In the genomic region with DNA sequence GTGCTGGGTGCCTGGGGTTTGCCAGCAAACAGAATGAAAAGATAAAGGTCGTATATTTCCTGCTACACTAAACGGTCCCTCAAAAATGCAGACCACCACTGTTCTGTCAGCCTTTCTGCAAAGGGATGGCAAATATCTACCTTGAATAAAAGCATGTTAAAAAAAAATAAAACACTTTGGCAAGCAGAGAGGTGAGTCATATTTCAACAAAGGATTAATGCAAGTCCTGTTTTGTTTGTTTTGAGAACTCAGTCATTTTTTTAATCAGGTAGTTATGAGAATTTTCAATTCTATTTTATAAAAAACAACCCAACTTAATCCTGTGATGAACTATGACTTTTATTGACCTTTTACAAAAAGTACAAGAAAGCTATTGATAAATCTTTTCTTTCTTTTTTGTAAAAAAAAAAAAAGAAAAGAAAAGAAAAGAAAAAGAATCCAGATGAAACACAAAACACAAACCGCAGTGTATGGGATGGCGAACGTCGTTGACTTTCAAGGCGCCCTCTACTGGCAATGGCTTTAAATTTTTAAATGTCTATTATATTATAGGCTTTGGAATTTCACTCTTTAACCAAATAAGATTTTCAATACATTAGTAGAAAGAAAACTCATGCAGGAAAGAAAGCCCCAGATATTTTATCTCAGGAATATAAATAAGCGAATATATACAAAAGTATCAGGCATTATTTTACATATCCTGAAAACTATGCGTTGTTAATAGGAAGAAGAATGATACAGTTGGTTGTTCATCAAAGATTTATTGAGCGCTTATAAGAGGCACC, we compare ENCODE assay signal across 8 cellular contexts.
DNase-seq lines count a peak whose midpoint lies in the region; ATAC-seq, FAIRE-seq and TF ChIP-seq lines count a peak whose summit lies in the region.

No MANE protein-coding gene starts in this region.

- CTCF ChIA-PET in Panc1 (lab: Charles Lee): interaction anchor here (0.6 to 0.8 kb wide), 17 partner anchors 10 to 1465 kb away, joined by 3 to 12 read pairs (median 5); a partner anchor contains a TSS

- in situ Hi-C loops in Panc1 (cut with HindIII; ENCODE audit: low pct_unique_long_range_greater_than_20kb, low sequenced_read_pairs): no loop called here

- POLR2A ChIA-PET in Panc1 (lab: Charles Lee): interaction anchor here (0.6 kb wide), 1 partner anchor 284 kb away, joined by 10 read pairs; no protein-coding TSS in a partner anchor

- TF ChIP-seq CTCF in BE2C (IDR thresholded peaks at IDR 0.05; ENCODE audit: low read depth, low read length) (peak; percentile 74), Panc1 (IDR thresholded peaks at IDR 0.05) (peak; percentile 81; the same call in 1 of the 2 replicates)

- intact Hi-C loops in Panc1 (cut with micrococcal nuclease; ENCODE audit: unreplicated experiment): no loop called here

- H3K4me1 ChIP-seq in BE2C: no peaks in the 10 kb centered on the region
- H3K4me1 ChIP-seq in Panc1 (ENCODE audit: control insufficient read depth, insufficient read depth, low read length): peaks cover 10% of the 10 kb centered on the region; the same call in 1 of the 2 replicates

- no peak overlapping the region for H3K4me3 ChIP-seq in BE2C (ENCODE audit: low read depth, low read length)
- peak overlapping the region; percentile 42 to 69 for H3K4me3 ChIP-seq in Panc1 (ENCODE audit: low read depth in 2 of 2, low read length in 2 of 2)

- H3K9me3 ChIP-seq in BE2C (no peaks in the 10 kb centered on the region), Panc1 (ENCODE audit: control insufficient read depth, insufficient read depth, low read depth, low read length) (no peaks in the 10 kb centered on the region)

- H3K36me3 ChIP-seq in BE2C: no peaks in the 10 kb centered on the region
- H3K36me3 ChIP-seq in Panc1 (ENCODE audit: control insufficient read depth, insufficient read depth, low read length): no peaks in the 10 kb centered on the region

- ATAC-seq in GM21529 (IDR thresholded peaks at IDR 0.05; ENCODE audit: unreplicated experiment): peak; percentile 53
- peak; percentile 72 for ATAC-seq in Panc1

- H3K27me3 ChIP-seq in BE2C: no peaks in the 10 kb centered on the region
- no peaks in the 10 kb centered on the region for H3K27me3 ChIP-seq in Panc1 (ENCODE audit: control insufficient read depth, insufficient read depth, low read length)

- no peak for TF ChIP-seq POLR2A in GM12891 (IDR thresholded peaks at IDR 0.05; ENCODE audit: low read depth, low read length)

- no TSS peak for BruUV-seq in Panc1 (replicated peaks; lab: Mats Ljungman, UMichigan)

- peak; percentile 32 for DNase-seq in BE2C
- no peak for DNase-seq in Panc1 (ENCODE audit: low read depth, low spot score)
- DNase-seq in astrocyte of the hippocampus (ENCODE audit: low read depth, low spot score): peak; percentile 78
- DNase-seq in stimulated activated CD8-positive, alpha-beta memory T cell treated with anti-CD3 and anti-CD28 coated beads, Interleukin-15, amount 100 ng/mL, for 1 hour (ENCODE audit: low read depth): peak; percentile 5
- DNase-seq in NCI-H226: no peak
- no peak for DNase-seq in GM12891 (ENCODE audit: insufficient read length, low spot score)

- FAIRE-seq in islet of Langerhans (lab: Jason Lieb, UNC) (peak; percentile 88), GM12891 (lab: Jason Lieb, UNC) (no peak)

- H3K27ac ChIP-seq in Panc1 (ENCODE audit: low read length): peak overlapping the region; percentile 93

TF ChIP-seq in GM12891, 5 proteins besides CTCF, POLR2A, EP300 and RAD21:
- TF ChIP-seq SPI1 (IDR thresholded peaks at IDR 0.05; ENCODE audit: low read depth, low read length): no peak
- TF ChIP-seq PAX5 (IDR thresholded peaks at IDR 0.05; ENCODE audit: insufficient read depth, low read length, severe bottlenecking): no peak
- TF ChIP-seq TAF1 (IDR thresholded peaks at IDR 0.05; ENCODE audit: low read depth, low read length): no peak
- no peak for TF ChIP-seq POU2F2 (IDR thresholded peaks at IDR 0.05; ENCODE audit: low read depth, low read length)
- no peak for TF ChIP-seq POLR2AphosphoS5 (IDR thresholded peaks at IDR 0.05; ENCODE audit: low read depth, low read length)

Comparison
In these comparisons a context has a peak if more than half of its experiments do, and no peak if none do; other contexts are left out.
1. DNase-seq: peak in BE2C (single experiment), astrocyte of the hippocampus (single experiment) and stimulated activated CD8-positive, alpha-beta memory T cell treated with anti-CD3 and anti-CD28 coated beads, Interleukin-15, amount 100 ng/mL, for 1 hour (single experiment); none in Panc1 (single experiment), NCI-H226 (single experiment) and GM12891 (single experiment).